In genomic region chr1:57494679-57495078, GRCh38 we compare ENCODE assay signal across 20 cellular contexts.
"Had no signal": no experiment of that assay in that cellular context is flagged by ENCODE, and none has a peak within 500 bp of the region (broad histone marks: within the 10 kb centered on the region; RNA-seq: fewer than 3 reads in every experiment).

No MANE protein-coding gene starts in this region.

- ATAC-seq: activated CD4-positive, CD25-positive, alpha-beta regulatory T cell treated with anti-CD3 and anti-CD28 coated beads, Interleukin-2, amount 50 U/mL, for 24 hours; activated T-cell treated with anti-CD3 and anti-CD28 coated beads, Interleukin-2, amount 50 U/mL, for 4 hours; left cardiac atrium; naive thymus-derived CD4-positive, alpha-beta T cell; stimulated activated naive CD8-positive, alpha-beta T cell treated with anti-CD3 and anti-CD28 coated beads, Interleukin-15, Interleukin-2, amounts not matched to agents 100 U/mL and 50 U/mL, for 24 hours had no signal

- H3K27me3 ChIP-seq: esophagus squamous epithelium, neutrophil, tibial artery had no signal

- H3K9me3 ChIP-seq: esophagus squamous epithelium, neutrophil, tibial artery had no signal

- H3K4me1 ChIP-seq: esophagus squamous epithelium, parathyroid adenoma, tibial artery had no signal

- DNase-seq: activated CD4-positive, alpha-beta T cell treated with anti-CD3 and anti-CD28 coated beads, Interleukin-2, amount 10 ng/mL, durations not matched to agents 7 days and 5 days; activated CD8-positive, alpha-beta memory T cell treated with anti-CD3 and anti-CD28 coated beads, Interleukin-2, amount 50 U/mL, for 4 hours; activated effector memory CD4-positive, alpha-beta T cell treated with Interleukin-2 at 50 U/mL for 16 hours; activated naive CD4-positive, alpha-beta T cell treated with anti-CD3 and anti-CD28 coated beads, Interleukin-2, amount 10 ng/mL, durations not matched to agents 7 days and 5 days; activated T-cell treated with anti-CD3 and anti-CD28 coated beads, Interleukin-2, amount 50 U/mL, for 4 hours; effector CD4-positive, alpha-beta T cell; esophagus squamous epithelium; left cardiac atrium; mesenchymal stem cell; naive thymus-derived CD4-positive, alpha-beta T cell; stimulated activated CD4-positive, alpha-beta T cell treated with anti-CD3 and anti-CD28 coated beads, Interleukin-12 subunit alpha, Interleukin-12 subunit beta, amount 100 ng/mL, for 4 hours; stimulated activated CD4-positive, alpha-beta T cell treated with anti-CD3 and anti-CD28 coated beads, Interleukin-2, amount 100 ng/mL, for 24 hours; stimulated activated naive CD8-positive, alpha-beta T cell treated with anti-CD3 and anti-CD28 coated beads, Interleukin-15, Interleukin-2, amounts not matched to agents 100 U/mL and 50 U/mL, for 24 hours; substantia nigra; T-helper 1 cell; T1000; tibial artery had no signal

- H3K4me3 ChIP-seq: esophagus squamous epithelium, tibial artery had no signal

- H3K36me3 ChIP-seq: esophagus squamous epithelium, neutrophil, tibial artery had no signal
